In the genomic region with DNA sequence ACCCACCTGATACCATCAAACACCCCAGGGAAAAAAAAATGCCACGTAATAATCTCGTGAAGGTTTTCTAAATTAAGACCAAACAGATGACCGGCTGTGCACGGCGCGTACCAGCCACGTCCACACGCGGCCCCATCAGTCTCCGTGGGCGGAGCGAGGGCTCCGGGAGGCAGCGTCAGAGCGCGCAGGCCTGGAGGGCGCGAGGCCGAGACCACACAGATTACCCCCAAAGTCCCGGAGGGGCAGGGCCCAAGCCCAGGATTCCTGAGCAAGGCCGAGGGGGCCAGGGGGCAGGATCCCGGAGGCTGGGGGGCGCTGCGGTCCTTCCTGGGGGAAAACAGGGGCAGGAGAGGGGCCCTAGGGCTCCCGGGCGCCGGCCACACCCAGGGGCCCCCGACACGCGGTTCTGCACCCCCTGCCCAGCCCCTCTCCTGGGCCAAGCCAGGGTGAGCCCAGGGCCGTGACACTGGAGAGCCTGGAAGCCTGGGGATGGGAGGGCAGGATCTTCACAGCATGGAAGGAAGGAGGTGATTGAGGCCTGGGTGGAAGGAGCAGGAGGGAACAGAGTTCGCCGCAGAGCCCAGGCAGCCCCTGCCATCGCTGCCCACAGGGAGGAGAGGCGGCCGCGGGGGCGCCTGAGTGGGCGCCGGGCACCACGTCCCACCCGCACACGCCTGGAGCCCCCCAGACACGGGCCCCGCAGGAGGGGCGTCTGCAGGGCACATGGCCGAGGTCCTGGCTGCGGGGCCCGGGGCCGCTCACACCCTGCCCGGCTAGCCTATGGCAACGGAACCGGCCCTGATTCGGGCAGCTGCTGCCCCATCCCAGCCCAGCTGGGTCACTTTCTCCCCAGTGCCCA, we compare ENCODE assay signal across 11 cellular contexts.
"Had no signal": no experiment of that assay in that cellular context is flagged by ENCODE, and none has a peak within 500 bp of the region (broad histone marks: within the 10 kb centered on the region; RNA-seq: fewer than 3 reads in every experiment).

No MANE protein-coding gene starts in this region.

- H3K4me1 ChIP-seq: left lung, parathyroid adenoma, stomach had no signal

- H3K27ac ChIP-seq: left lung, parathyroid adenoma, stomach had no signal

- DNase-seq: activated CD8-positive, alpha-beta memory T cell treated with anti-CD3 and anti-CD28 coated beads, Interleukin-2, amount 10 ng/mL, durations not matched to agents 7 days and 5 days; activated effector memory CD4-positive, alpha-beta T cell treated with anti-CD3 and anti-CD28 coated beads, Interleukin-2, amount 50 U/mL, for 16 hours; activated T-cell treated with anti-CD3 and anti-CD28 coated beads, Interleukin-2, amount 50 U/mL, for 4 hours; amniotic stem cell; endodermal cell; retina; stimulated activated CD8-positive, alpha-beta memory T cell treated with anti-CD3 and anti-CD28 coated beads, Interleukin-4, amount 100 ng/mL, for 48 hours; stomach had no signal

- H3K9ac ChIP-seq: parathyroid adenoma had no signal

- H3K4me3 ChIP-seq: left lung, stomach had no signal

- H3K79me2 ChIP-seq: parathyroid adenoma had no signal

- ATAC-seq: activated CD8-positive, alpha-beta memory T cell treated with anti-CD3 and anti-CD28 coated beads, Interleukin-2, amount 10 ng/mL, durations not matched to agents 7 days and 5 days; activated naive CD4-positive, alpha-beta T cell treated with anti-CD3 and anti-CD28 coated beads, Interleukin-2, amount 50 U/mL, for 72 hours; activated T-cell treated with anti-CD3 and anti-CD28 coated beads, Interleukin-2, amount 50 U/mL, for 4 hours; left lung had no signal

- H2AFZ ChIP-seq: parathyroid adenoma had no signal

- H3K36me3 ChIP-seq: left lung, stomach had no signal
